Comparison of ENCODE assay signal across 8 cellular contexts in genomic region chr4:40309250-40309774, GRCh38.
DNase-seq lines count a peak whose midpoint lies in the region; ATAC-seq lines count a peak whose summit lies in the region.

No MANE protein-coding gene starts in this region.

- no peaks in the 10 kb centered on the region for H3K4me1 ChIP-seq in endocrine pancreas (ENCODE audit: control insufficient read depth, insufficient read depth, low read length)
- H3K4me1 ChIP-seq in muscle layer of duodenum (ENCODE audit: control insufficient read depth in 1 of 2, insufficient read depth in 2 of 2, low read length in 2 of 2), result peaks cover 5 to 11% of the 10 kb centered on the region in 2 donors

- DNase-seq in HPDE6-E6E7 (ENCODE audit: extremely low spot score) (peak; percentile 74), NCI-H2081 treated with DMSO at 0.1 percent for 48 hours (lab: John Stamatoyannopoulos, UW) (no peak), NOMO-1 (lab: John Stamatoyannopoulos, UW; ENCODE audit: unreplicated experiment in 2 of 2) (no peak)
- DNase-seq in activated CD4-positive, alpha-beta T cell treated with anti-CD3 and anti-CD28 coated beads, Interleukin-2, amount 50 U/mL, for 4 hours, result peak; percentile 92 to 94
- DNase-seq in stimulated activated CD8-positive, alpha-beta memory T cell treated with anti-CD3 and anti-CD28 coated beads, Interleukin-7, amount 100 ng/mL, for 4 hours (ENCODE audit: low read depth in 2 of 2), result peak; percentile 78 to 86

- no peak overlapping the region for H3K27ac ChIP-seq in muscle layer of duodenum (ENCODE audit: low read length)

- H3K9me3 ChIP-seq in endocrine pancreas (ENCODE audit: control insufficient read depth, low read length) (peaks cover 2% of the 10 kb centered on the region), muscle layer of duodenum (ENCODE audit: control insufficient read depth in 1 of 2, low read length in 2 of 2) (peaks cover 0 to 6% of the 10 kb centered on the region in 2 donors)

- H3K9ac ChIP-seq in endocrine pancreas (ENCODE audit: control insufficient read depth, insufficient read depth, low read length), result no peak overlapping the region

- no peaks in the 10 kb centered on the region for H3K27me3 ChIP-seq in endocrine pancreas (ENCODE audit: control insufficient read depth, insufficient read depth, low read length)
- no peaks in the 10 kb centered on the region for H3K27me3 ChIP-seq in muscle layer of duodenum (ENCODE audit: low read depth, low read length)

- peak overlapping the region; percentile 35 for H3K4me3 ChIP-seq in endocrine pancreas (ENCODE audit: control insufficient read depth, insufficient read depth, low read length)
- peak overlapping the region; percentile 16 to 30 for H3K4me3 ChIP-seq in muscle layer of duodenum (ENCODE audit: low read depth in 1 of 2, low read length in 2 of 2)

- H3K36me3 ChIP-seq in endocrine pancreas (ENCODE audit: control insufficient read depth, insufficient read depth, low read length) (no peaks in the 10 kb centered on the region), muscle layer of duodenum (ENCODE audit: control insufficient read depth in 1 of 2, insufficient read depth in 2 of 2, low read length in 2 of 2) (no peaks in the 10 kb centered on the region)

- ATAC-seq in GM19023 (IDR thresholded peaks at IDR 0.05; ENCODE audit: unreplicated experiment), result peak; percentile 43

Comparison
In these comparisons a context has a peak if more than half of its experiments do, and no peak if none do; other contexts are left out.
1. DNase-seq: peak in HPDE6-E6E7 (single experiment), activated CD4-positive, alpha-beta T cell treated with anti-CD3 and anti-CD28 coated beads, Interleukin-2, amount 50 U/mL, for 4 hours (2 of 2) and stimulated activated CD8-positive, alpha-beta memory T cell treated with anti-CD3 and anti-CD28 coated beads, Interleukin-7, amount 100 ng/mL, for 4 hours (2 of 2); none in NCI-H2081 treated with DMSO at 0.1 percent for 48 hours (single experiment) and NOMO-1 (0 of 2).